Comparison of ENCODE assay signal across 8 cellular contexts in genomic region chr6:134707342-134707982, GRCh38.
DNase-seq lines count a peak whose midpoint lies in the region; ATAC-seq, FAIRE-seq and TF ChIP-seq lines count a peak whose summit lies in the region.
"Had no signal": no experiment of that assay in that cellular context is flagged by ENCODE, and none has a peak within 500 bp of the region (broad histone marks: within the 10 kb centered on the region; RNA-seq: fewer than 3 reads in every experiment).

No MANE protein-coding gene starts in this region.

- no peak overlapping the region for H2AK5ac ChIP-seq in neuronal stem cell (ENCODE audit: low read depth, low read length)

- H3K23ac ChIP-seq in neuronal stem cell (ENCODE audit: low read depth, low read length, poor library complexity), result no peak overlapping the region

- TF ChIP-seq POLR2A in GM12891 (IDR thresholded peaks at IDR 0.05; ENCODE audit: low read depth, low read length), result no peak

- H2AFZ ChIP-seq in neuronal stem cell (ENCODE audit: low read length), result no peak overlapping the region

- TF ChIP-seq CTCF in epithelial cell of esophagus (IDR thresholded peaks at IDR 0.05; ENCODE audit: insufficient read depth, low read depth, low read length, missing control alignments), result no peak

- no peak overlapping the region for H3K4ac ChIP-seq in neuronal stem cell (ENCODE audit: low read length)

- FAIRE-seq in GM12891 (lab: Jason Lieb, UNC), result peak; percentile 20

- H3K4me3 ChIP-seq in epithelial cell of esophagus (ENCODE audit: low read length) (no peak overlapping the region), neuronal stem cell (ENCODE audit: low read length in 2 of 2) (no peak overlapping the region)

- no peak for ATAC-seq in HG02885 (IDR thresholded peaks at IDR 0.05; ENCODE audit: poor library complexity, unreplicated experiment)
- no peak for ATAC-seq in HG02571 (IDR thresholded peaks at IDR 0.05; ENCODE audit: unreplicated experiment)
- no peak for ATAC-seq in GM21447 (IDR thresholded peaks at IDR 0.05; ENCODE audit: unreplicated experiment)

- no peak overlapping the region for H2BK15ac ChIP-seq in neuronal stem cell (ENCODE audit: low read length)

- no peak overlapping the region for H3K27ac ChIP-seq in neuronal stem cell (replicated peaks; ENCODE audit: low read length)

- no peaks in the 10 kb centered on the region for H3K4me1 ChIP-seq in neuronal stem cell (ENCODE audit: control insufficient read depth in 2 of 2, insufficient read depth in 1 of 2, low read depth in 1 of 2, low read length in 2 of 2)

- H3K14ac ChIP-seq in neuronal stem cell (ENCODE audit: low read length), result no peak overlapping the region

- no peak overlapping the region for H2BK12ac ChIP-seq in neuronal stem cell (ENCODE audit: low read length)

- DNase-seq in GM12891 (ENCODE audit: insufficient read length, low spot score) (no peak), NCI-H2196 treated with DMSO at 0.1 percent for 48 hours (lab: John Stamatoyannopoulos, UW; ENCODE audit: unreplicated experiment) (peak; percentile 33), epithelial cell of esophagus (ENCODE audit: low read depth) (peak; percentile 39), neuronal stem cell (ENCODE audit: low spot score) (peak; percentile 36)
- DNase-seq: activated T-cell treated with anti-CD3 and anti-CD28 coated beads for 4 hours had no signal

- no peaks in the 10 kb centered on the region for H3K9me3 ChIP-seq in neuronal stem cell (replicated peaks in 1 of 2; ENCODE audit: control insufficient read depth in 2 of 2, insufficient read depth in 1 of 2, low read depth in 1 of 2, low read length in 2 of 2)

- no peak overlapping the region for H3K4me2 ChIP-seq in neuronal stem cell (ENCODE audit: insufficient read depth, low read length, poor library complexity, severe bottlenecking)

- H3K36me3 ChIP-seq in neuronal stem cell (replicated peaks in 1 of 2; ENCODE audit: control insufficient read depth in 2 of 2, insufficient read depth in 2 of 2, low read length in 2 of 2), result no peaks in the 10 kb centered on the region

- no peak overlapping the region for H4K91ac ChIP-seq in neuronal stem cell (ENCODE audit: low read depth, low read length, poor library complexity)

- H3K79me1 ChIP-seq in neuronal stem cell (ENCODE audit: low read depth, low read length), result no peaks in the 10 kb centered on the region

- H3K9ac ChIP-seq in neuronal stem cell (ENCODE audit: low read depth, low read length, poor library complexity), result no peak overlapping the region

- no peak overlapping the region for H4K8ac ChIP-seq in neuronal stem cell (ENCODE audit: low read depth, low read length)

- H2BK5ac ChIP-seq in neuronal stem cell (ENCODE audit: low read length), result no peak overlapping the region

- no peak overlapping the region for H2BK120ac ChIP-seq in neuronal stem cell (ENCODE audit: low read depth, low read length)

- H3K27me3 ChIP-seq in neuronal stem cell (ENCODE audit: control insufficient read depth in 3 of 3, insufficient read depth in 3 of 3, low read depth in 1 of 3, low read length in 3 of 3), result no peaks in the 10 kb centered on the region

- H3K18ac ChIP-seq in neuronal stem cell (ENCODE audit: low read length), result no peak overlapping the region

- no CpG with 5 or more reads among the region's 4 CpGs for WGBS in neuronal stem cell (ENCODE audit: extremely low coverage in 2 of 2, insufficient read length in 2 of 2, insufficient replicate concordance in 1 of 2), 2 donors

TF ChIP-seq in GM12891, 5 proteins besides CTCF, POLR2A, EP300 and RAD21:
- TF ChIP-seq POLR2AphosphoS5 (IDR thresholded peaks at IDR 0.05; ENCODE audit: low read depth, low read length) (no peak), POU2F2 (IDR thresholded peaks at IDR 0.05; ENCODE audit: low read depth, low read length) (no peak), SPI1 (IDR thresholded peaks at IDR 0.05; ENCODE audit: low read depth, low read length) (no peak), PAX5 (IDR thresholded peaks at IDR 0.05; ENCODE audit: insufficient read depth, low read length, severe bottlenecking) (no peak), TAF1 (IDR thresholded peaks at IDR 0.05; ENCODE audit: low read depth, low read length) (no peak)
